In genomic region chrX:14697453-14697852, GRCh38 we compare ENCODE assay signal across 8 cellular contexts.
DNase-seq lines count a peak whose midpoint lies in the region; ATAC-seq, FAIRE-seq and TF ChIP-seq lines count a peak whose summit lies in the region.

No MANE protein-coding gene starts in this region.

- TF ChIP-seq POLR2A in K562 (conservative IDR thresholded peaks at IDR 0.05): no peak

- no peak for TF ChIP-seq RAD21 in K562 (CRISPR knock-in tag; conservative IDR thresholded peaks at IDR 0.05 in 1 of 2, IDR thresholded peaks at IDR 0.05 in 1 of 2)

- no peak for TF ChIP-seq EP300 in K562 (IDR thresholded peaks at IDR 0.05; ENCODE audit: low read length)

- H4K20me1 ChIP-seq in K562 (replicated peaks; ENCODE audit: control insufficient read depth, insufficient read depth, low read length): no peaks in the 10 kb centered on the region

- H3K9me3 ChIP-seq in K562 (replicated peaks; ENCODE audit: control insufficient read depth, insufficient read depth, low read depth, low read length): no peaks in the 10 kb centered on the region

- H3K4me3 ChIP-seq in K562: no peak overlapping the region

- H2AFZ ChIP-seq in K562 (ENCODE audit: low read depth, low read length): no peak overlapping the region

- no peaks in the 10 kb centered on the region for H3K4me1 Mint-ChIP-seq in nephron progenitor cell

- H3K36me3 ChIP-seq in K562 (ENCODE audit: control insufficient read depth, insufficient read depth, low read length): no peaks in the 10 kb centered on the region

- H3K27me3 Mint-ChIP-seq in nephron progenitor cell (ENCODE audit: low read depth, poor library complexity): no peaks in the 10 kb centered on the region

- no peak overlapping the region for H3K9ac ChIP-seq in K562 (ENCODE audit: insufficient read depth in 1 of 2, low read depth in 2 of 2, low read length in 2 of 2)

- ATAC-seq in GM21825 (IDR thresholded peaks at IDR 0.05; ENCODE audit: unreplicated experiment) (peak; percentile 88), K562 (peak; percentile 63), GM21737 (IDR thresholded peaks at IDR 0.05; ENCODE audit: unreplicated experiment) (no peak)

- no peak for FAIRE-seq in K562 (lab: Jason Lieb, UNC)
- no peak for FAIRE-seq in frontal cortex (lab: Jason Lieb, UNC)

- H3K79me2 ChIP-seq in K562 (ENCODE audit: control insufficient read depth, insufficient read depth, low read length): no peaks in the 10 kb centered on the region

- no peak overlapping the region for H3K4me3 Mint-ChIP-seq in nephron progenitor cell

- intact Hi-C loops in K562 (cut with micrococcal nuclease): no loop called here

- no peak overlapping the region for H3K27ac Mint-ChIP-seq in nephron progenitor cell

- H3K9me1 ChIP-seq in K562 (ENCODE audit: control insufficient read depth, insufficient read depth, low read length): no peaks in the 10 kb centered on the region

- H3K36me3 Mint-ChIP-seq in nephron progenitor cell (ENCODE audit: low read depth): no peaks in the 10 kb centered on the region

- in situ Hi-C loops in K562 (cut with MboI): no loop called here

- no peaks in the 10 kb centered on the region for H3K27me3 ChIP-seq in K562 (ENCODE audit: control insufficient read depth in 2 of 2, insufficient read depth in 2 of 2, low read length in 2 of 2)

- DNase-seq in activated CD4-positive, CD25-positive, alpha-beta regulatory T cell treated with anti-CD3 and anti-CD28 coated beads, Interleukin-2, amount 50 U/mL, for 72 hours: peak; percentile 35
- DNase-seq in activated CD4-positive, CD25-positive, alpha-beta regulatory T cell (lab: John Stamatoyannopoulos, UW): no peak
- DNase-seq in NCI-H69 (lab: John Stamatoyannopoulos, UW) (peak; percentile 52), K562 (ENCODE audit: extremely low read depth in 1 of 4, low spot score in 3 of 4) (peak; percentile 6 to 25 (median 10)), nephron progenitor cell (peak; percentile 39), frontal cortex (ENCODE audit: low spot score in 2 of 2) (no peak)

- 0% methylated on average over 3 of the region's 3 CpGs for WGBS in K562 (ENCODE audit: insufficient coverage, low coverage, missing lambda C conversion rate)

- CTCF ChIA-PET in K562 (lab: Yijun Ruan, JAX; ENCODE audit: low intra/inter-chr PET ratio): no interaction called here

- no peak overlapping the region for H3K4me2 ChIP-seq in K562 (ENCODE audit: insufficient read depth, low read length)

- POLR2A ChIA-PET in K562 (lab: Yijun Ruan, JAX): no interaction called here

- no peaks in the 10 kb centered on the region for H3K4me1 ChIP-seq in K562 (replicated peaks in 1 of 2; ENCODE audit: control insufficient read depth in 2 of 2, insufficient read depth in 2 of 2, low read length in 2 of 2)

- H3K9me3 Mint-ChIP-seq in nephron progenitor cell: peaks cover 8% of the 10 kb centered on the region

- peak; percentile 26 to 46 (median 30); a peak in 4 of 6 replicates for TF ChIP-seq CTCF in K562 (IDR thresholded peaks at IDR 0.05 in 2 of 3, conservative IDR thresholded peaks at IDR 0.05 in 1 of 3; ENCODE audit: insufficient read depth in 2 of 3, low read depth in 1 of 3, low read length in 3 of 3)
- peak; percentile 44 for TF ChIP-seq CTCF in nephron progenitor cell (IDR thresholded peaks at IDR 0.05)

- H3K27ac ChIP-seq in K562 (ENCODE audit: extremely low read depth, low read depth, low read length): no peak overlapping the region

- BruUV-seq in K562 (replicated peaks; lab: Mats Ljungman, UMichigan): no TSS peak

TF ChIP-seq in K562, 482 proteins besides CTCF, POLR2A, EP300 and RAD21:
- TF ChIP-seq SMARCC2 (IDR thresholded peaks at IDR 0.05; ENCODE audit: low read depth) (no peak), DMBX1 (CRISPR knock-in tag; IDR thresholded peaks at IDR 0.05; ENCODE audit: borderline replicate concordance) (no peak), GATAD2B (IDR thresholded peaks at IDR 0.05; ENCODE audit: borderline replicate concordance) (no peak), MIER1 (IDR thresholded peaks at IDR 0.05; ENCODE audit: low read depth) (no peak), ZBTB7A (IDR thresholded peaks at IDR 0.05; ENCODE audit: borderline replicate concordance, control insufficient read depth, low read depth, low read length) (no peak), PPARD (CRISPR knock-in tag; IDR thresholded peaks at IDR 0.05) (no peak), RUNX1 (IDR thresholded peaks at IDR 0.05; ENCODE audit: low read depth) (no peak), ZFP1 (CRISPR knock-in tag; IDR thresholded peaks at IDR 0.05) (no peak), HMG20A (CRISPR knock-in tag; conservative IDR thresholded peaks at IDR 0.05) (no peak), ZNF785 (CRISPR knock-in tag; IDR thresholded peaks at IDR 0.05) (no peak), HNRNPLL (IDR thresholded peaks at IDR 0.05; ENCODE audit: low read depth, low read length, poor library complexity, severe bottlenecking) (no peak), XRCC3 (IDR thresholded peaks at IDR 0.05) (no peak), FOXK1 (CRISPR knock-in tag; IDR thresholded peaks at IDR 0.05; ENCODE audit: borderline replicate concordance) (no peak), THRAP3 (IDR thresholded peaks at IDR 0.05; ENCODE audit: borderline replicate concordance) (no peak), E2F3 (CRISPR knock-in tag; IDR thresholded peaks at IDR 0.05) (no peak), MAZ (CRISPR knock-in tag; conservative IDR thresholded peaks at IDR 0.05 in 1 of 2, IDR thresholded peaks at IDR 0.05 in 1 of 2) (no peak), TRIM28 (IDR thresholded peaks at IDR 0.05) (no peak), ZNF134 (CRISPR knock-in tag; conservative IDR thresholded peaks at IDR 0.05) (no peak), ZFP36 (IDR thresholded peaks at IDR 0.05; ENCODE audit: low read depth, low read length, partially characterized antibody) (no peak), CGGBP1 (CRISPR knock-in tag; IDR thresholded peaks at IDR 0.05) (no peak)
TF ChIP-seq in K562: peak in this region for 0.

Comparison
In these comparisons a context has a peak if more than half of its experiments do, and no peak if none do; other contexts are left out.
1. DNase-seq: peak in activated CD4-positive, CD25-positive, alpha-beta regulatory T cell treated with anti-CD3 and anti-CD28 coated beads, Interleukin-2, amount 50 U/mL, for 72 hours (single experiment), NCI-H69 (single experiment), K562 (4 of 4) and nephron progenitor cell (single experiment); none in activated CD4-positive, CD25-positive, alpha-beta regulatory T cell (0 of 4) and frontal cortex (0 of 2).